In the genomic region with DNA sequence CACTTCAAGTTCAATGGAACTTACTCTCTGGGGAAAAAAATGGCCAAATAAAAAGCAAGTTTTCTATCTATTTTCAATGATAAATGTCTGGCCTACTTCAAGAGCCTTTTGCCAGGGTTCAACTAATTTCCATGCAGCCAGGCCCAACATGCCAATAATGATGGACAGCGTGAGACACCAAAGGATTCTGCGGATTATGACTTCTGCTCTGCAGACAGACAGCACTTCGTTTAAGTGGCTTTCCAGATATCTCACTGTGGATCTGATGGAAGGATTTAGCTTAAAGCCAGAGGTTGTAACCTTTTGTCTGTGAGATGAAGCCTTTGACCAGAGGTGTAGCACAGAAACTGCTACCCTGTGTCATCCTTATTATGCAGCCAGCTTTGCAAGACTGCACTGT, we compare ENCODE assay signal across 20 cellular contexts.
DNase-seq lines count a peak whose midpoint lies in the region; FAIRE-seq and TF ChIP-seq lines count a peak whose summit lies in the region.
"Had no signal": no experiment of that assay in that cellular context is flagged by ENCODE, and none has a peak within 500 bp of the region (broad histone marks: within the 10 kb centered on the region; RNA-seq: fewer than 3 reads in every experiment).

No MANE protein-coding gene starts in this region.

- H3K4me1 ChIP-seq in BE2C: peaks cover 12% of the 10 kb centered on the region
- H3K4me1 ChIP-seq: A549, Caco-2, HAP-1 had no signal

- in situ Hi-C loops in brain microvascular endothelial cell (cut with HindIII; ENCODE audit: low pct_ligation_motif_present, low sequenced_read_pairs): no loop called here

- FAIRE-seq in H54 (lab: Jason Lieb, UNC): peak; percentile 36
- FAIRE-seq: A549, GM12891 had no signal

- DNase-seq in H54 (ENCODE audit: insufficient read length, low spot score): no peak
- peak; percentile 74 for DNase-seq in NCI-H82 treated with DMSO at 0.1 percent for 48 hours (lab: John Stamatoyannopoulos, UW; ENCODE audit: unreplicated experiment)
- peak; percentile 57 for DNase-seq in islet precursor cell
- no peak for DNase-seq in NCI-H146 treated with DMSO at 0.1 percent for 48 hours (lab: John Stamatoyannopoulos, UW; ENCODE audit: unreplicated experiment)
- no peak for DNase-seq in DMS114 treated with DMSO at 0.1 percent for 48 hours (lab: John Stamatoyannopoulos, UW; ENCODE audit: unreplicated experiment)
- no peak for DNase-seq in brain microvascular endothelial cell
- DNase-seq in BE2C: no peak
- DNase-seq: 8988T; ACHN; AML-193; C1 segment of cervical spinal cord; Caco-2; CD4-positive, alpha-beta memory T cell; DMS79; EL; GF-D8 had no signal

- H3K36me3 ChIP-seq in brain microvascular endothelial cell (replicated peaks): no peaks in the 10 kb centered on the region
- H3K36me3 ChIP-seq in BE2C: no peaks in the 10 kb centered on the region
- H3K36me3 ChIP-seq: HAP-1 had no signal

- TF ChIP-seq POLR2A in H54 (IDR thresholded peaks at IDR 0.05; ENCODE audit: low read depth, low read length): no peak

- TF ChIP-seq CTCF in brain microvascular endothelial cell (IDR thresholded peaks at IDR 0.05; ENCODE audit: low read depth, low read length, missing control alignments) (no peak), BE2C (IDR thresholded peaks at IDR 0.05; ENCODE audit: low read depth, low read length) (no peak)

- H3K9me3 ChIP-seq in BE2C: no peaks in the 10 kb centered on the region
- H3K9me3 ChIP-seq: A549, Caco-2, HAP-1 had no signal

- H3K27me3 ChIP-seq in brain microvascular endothelial cell (replicated peaks) (no peaks in the 10 kb centered on the region), BE2C (no peaks in the 10 kb centered on the region)

- no peak overlapping the region for H3K27ac ChIP-seq in brain microvascular endothelial cell
- H3K27ac ChIP-seq: A549 had no signal

- H3K4me3 ChIP-seq in brain microvascular endothelial cell (ENCODE audit: low read depth, low read length): no peak overlapping the region
- no peak overlapping the region for H3K4me3 ChIP-seq in BE2C (ENCODE audit: low read depth, low read length)
- H3K4me3 ChIP-seq: A549, GM23338, HAP-1 had no signal

Comparison
In these comparisons a context has a peak if more than half of its experiments do, and no peak if none do; other contexts are left out.
1. DNase-seq: peak in NCI-H82 treated with DMSO at 0.1 percent for 48 hours (single experiment) and islet precursor cell (single experiment); none in H54 (single experiment), NCI-H146 treated with DMSO at 0.1 percent for 48 hours (single experiment), DMS114 treated with DMSO at 0.1 percent for 48 hours (single experiment), brain microvascular endothelial cell (single experiment) and BE2C (single experiment).